3 cellular contexts compared by ENCODE assay signal in genomic region chr15:52567886-52568568, GRCh38.
A peak's percentile ranks its signal among the peaks of the same experiment; 100 is the strongest.
TF ChIP-seq lines count a peak whose summit lies in the region.

No MANE protein-coding gene starts in this region.

TF ChIP-seq in SK-N-SH, 30 proteins besides CTCF, POLR2A, EP300 and RAD21:
- TF ChIP-seq FOXM1 (IDR thresholded peaks at IDR 0.05; ENCODE audit: low read depth): no peak
- no peak for TF ChIP-seq ZBTB33 (IDR thresholded peaks at IDR 0.05; ENCODE audit: borderline replicate concordance, low read depth)
- no peak for TF ChIP-seq GABPA (IDR thresholded peaks at IDR 0.05; ENCODE audit: low read depth)
- TF ChIP-seq NRF1 (IDR thresholded peaks at IDR 0.05; ENCODE audit: low read depth, low read length): no peak

TF ChIP-seq in GM12878, 131 proteins besides CTCF, POLR2A, EP300 and RAD21:
- 0 out of 2 replicates have a peak, but pooled peaks have one; percentile 18 for TF ChIP-seq CREB1 (IDR thresholded peaks at IDR 0.05; ENCODE audit: low read depth)
- TF ChIP-seq EED (IDR thresholded peaks at IDR 0.05; ENCODE audit: low read depth): no peak
- TF ChIP-seq, protein P1, sequence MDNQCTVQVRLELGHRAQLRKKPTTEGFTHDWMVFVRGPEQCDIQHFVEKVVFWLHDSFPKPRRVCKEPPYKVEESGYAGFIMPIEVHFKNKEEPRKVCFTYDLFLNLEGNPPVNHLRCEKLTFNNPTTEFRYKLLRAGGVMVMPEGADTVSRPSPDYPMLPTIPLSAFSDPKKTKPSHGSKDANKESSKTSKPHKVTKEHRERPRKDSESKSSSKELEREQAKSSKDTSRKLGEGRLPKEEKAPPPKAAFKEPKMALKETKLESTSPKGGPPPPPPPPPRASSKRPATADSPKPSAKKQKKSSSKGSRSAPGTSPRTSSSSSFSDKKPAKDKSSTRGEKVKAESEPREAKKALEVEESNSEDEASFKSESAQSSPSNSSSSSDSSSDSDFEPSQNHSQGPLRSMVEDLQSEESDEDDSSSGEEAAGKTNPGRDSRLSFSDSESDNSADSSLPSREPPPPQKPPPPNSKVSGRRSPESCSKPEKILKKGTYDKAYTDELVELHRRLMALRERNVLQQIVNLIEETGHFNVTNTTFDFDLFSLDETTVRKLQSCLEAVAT (IDR thresholded peaks at IDR 0.05): peak; percentile 63; the same call in 1 of the 2 replicates
- TF ChIP-seq MXI1 (IDR thresholded peaks at IDR 0.05; ENCODE audit: low read depth, low read length): no peak
- TF ChIP-seq CEBPB (IDR thresholded peaks at IDR 0.05; ENCODE audit: borderline replicate concordance in 1 of 2, low read depth in 2 of 2, low read length in 2 of 2): no peak
- TF ChIP-seq KLF5 (IDR thresholded peaks at IDR 0.05; ENCODE audit: partially characterized antibody): no peak

TF ChIP-seq in HEK293T, 16 proteins besides CTCF, POLR2A, EP300 and RAD21:
- TF ChIP-seq FOXK2 (IDR thresholded peaks at IDR 0.05): no peak
- TF ChIP-seq ELF4 (IDR thresholded peaks at IDR 0.05): no peak
- TF ChIP-seq ARNT (IDR thresholded peaks at IDR 0.05): no peak
- no peak for TF ChIP-seq NFRKB (IDR thresholded peaks at IDR 0.05)
- no peak for TF ChIP-seq CTBP1 (IDR thresholded peaks at IDR 0.05; ENCODE audit: borderline replicate concordance)
- no peak for TF ChIP-seq PKNOX1 (IDR thresholded peaks at IDR 0.05)
- TF ChIP-seq SUZ12 (IDR thresholded peaks at IDR 0.05): no peak
- no peak for TF ChIP-seq SP1 (IDR thresholded peaks at IDR 0.05)
- TF ChIP-seq FOXA1 (IDR thresholded peaks at IDR 0.05): no peak
- TF ChIP-seq TARDBP (IDR thresholded peaks at IDR 0.05): no peak
- TF ChIP-seq L3MBTL2 (conservative IDR thresholded peaks at IDR 0.05): no peak
